Comparison of ENCODE assay signal across 8 cellular contexts in the genomic region with DNA sequence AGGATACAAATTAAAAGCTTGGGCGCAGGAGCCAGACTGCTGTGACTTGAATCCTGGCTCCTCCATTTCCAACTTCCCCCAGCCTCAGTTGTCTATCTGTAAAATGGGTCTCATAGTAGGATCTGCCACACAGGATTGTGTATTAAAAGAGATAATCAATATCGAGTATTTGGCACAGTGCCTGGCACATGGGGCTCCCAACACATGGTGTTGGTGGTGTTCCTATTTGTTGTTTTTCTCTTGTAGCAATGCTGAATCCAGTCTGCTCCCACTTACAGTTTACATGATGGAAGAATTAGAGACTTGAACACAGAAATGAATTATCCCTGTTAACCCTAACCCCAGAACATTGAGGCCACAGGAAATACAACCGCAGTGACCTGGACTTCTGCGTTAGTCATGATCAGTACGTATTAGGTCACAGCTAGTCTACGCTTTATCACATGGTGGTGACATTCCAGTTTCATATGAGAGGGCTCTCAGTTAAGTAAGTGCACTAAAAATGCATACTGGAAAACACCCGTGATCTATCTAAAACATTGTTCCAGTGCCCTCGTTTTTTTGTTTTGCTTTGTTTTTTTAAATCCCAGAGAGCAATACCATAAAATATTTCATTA.
A peak's percentile ranks its signal among the peaks of the same experiment; 100 is the strongest.
DNase-seq lines count a peak whose midpoint lies in the region; ATAC-seq and TF ChIP-seq lines count a peak whose summit lies in the region.

No MANE protein-coding gene starts in this region.

- no peaks in the 10 kb centered on the region for H3K27me3 Mint-ChIP-seq in activated CD8-positive, alpha-beta memory T cell treated with anti-CD3 and anti-CD28 coated beads, Interleukin-2, amount 10 ng/mL, durations not matched to agents 7 days and 5 days
- H3K27me3 Mint-ChIP-seq in type B pancreatic cell = peaks cover 43% of the 10 kb centered on the region

- H3K9me3 Mint-ChIP-seq in activated CD8-positive, alpha-beta memory T cell treated with anti-CD3 and anti-CD28 coated beads, Interleukin-2, amount 10 ng/mL, durations not matched to agents 7 days and 5 days (ENCODE audit: low read depth) = no peaks in the 10 kb centered on the region
- H3K9me3 Mint-ChIP-seq in type B pancreatic cell = peaks cover 4% of the 10 kb centered on the region

- peaks cover 61% of the 10 kb centered on the region for H3K36me3 ChIP-seq in adipocyte (ENCODE audit: control insufficient read depth, insufficient read depth, low read length, severe bottlenecking)

- H3K9me3 ChIP-seq in adipocyte (ENCODE audit: control insufficient read depth, low read length) = no peaks in the 10 kb centered on the region

- no peak for TF ChIP-seq CTCF in type B pancreatic cell (conservative IDR thresholded peaks at IDR 0.05)

- ATAC-seq in activated CD8-positive, alpha-beta memory T cell treated with anti-CD3 and anti-CD28 coated beads, Interleukin-2, amount 10 ng/mL, durations not matched to agents 7 days and 5 days = peak; percentile 37
- no peak for ATAC-seq in HG03095 (IDR thresholded peaks at IDR 0.05; ENCODE audit: unreplicated experiment)

- H3K9ac ChIP-seq in adipocyte (ENCODE audit: low read length) = peak overlapping the region; percentile 81

- peak overlapping the region; percentile 87 for H3K27ac Mint-ChIP-seq in activated CD8-positive, alpha-beta memory T cell treated with anti-CD3 and anti-CD28 coated beads, Interleukin-2, amount 10 ng/mL, durations not matched to agents 7 days and 5 days
- peak overlapping the region; percentile 78 for H3K27ac Mint-ChIP-seq in type B pancreatic cell

- no peak for DNase-seq in activated CD8-positive, alpha-beta memory T cell treated with anti-CD3 and anti-CD28 coated beads, Interleukin-2, amount 10 ng/mL, durations not matched to agents 7 days and 5 days
- DNase-seq in activated CD8-positive, alpha-beta memory T cell treated with anti-CD3 and anti-CD28 coated beads, Interleukin-2, amount 50 U/mL, for 48 hours = no peak
- DNase-seq in adipocyte (ENCODE audit: low read depth) (peak; percentile 83), islet precursor cell (peak; percentile 47), type B pancreatic cell (ENCODE audit: extremely low spot score, unreplicated experiment) (no peak), NCI-H2171 treated with DMSO at 0.1 percent for 48 hours (lab: John Stamatoyannopoulos, UW) (no peak), germinal center (ENCODE audit: low spot score) (no peak)

- peak overlapping the region; percentile 66 for H3K4me3 ChIP-seq in adipocyte (ENCODE audit: low read length)

- CTCF ChIA-PET in activated CD8-positive, alpha-beta memory T cell treated with anti-CD3 and anti-CD28 coated beads, Interleukin-2, amount 10 ng/mL, durations not matched to agents 7 days and 5 days (lab: Charles Lee) = interaction anchor here (0.9 to 3.8 kb wide), 9 partner anchors 8 to 166 kb away, joined by 3 to 28 read pairs (median 4); no protein-coding TSS in a partner anchor

- no peaks in the 10 kb centered on the region for H3K27me3 ChIP-seq in adipocyte (replicated peaks; ENCODE audit: control insufficient read depth, insufficient read depth, low read length)

- H3K4me1 Mint-ChIP-seq in activated CD8-positive, alpha-beta memory T cell treated with anti-CD3 and anti-CD28 coated beads, Interleukin-2, amount 10 ng/mL, durations not matched to agents 7 days and 5 days = peaks cover 72% of the 10 kb centered on the region
- H3K4me1 Mint-ChIP-seq in type B pancreatic cell (ENCODE audit: unreplicated experiment) = peaks cover 34% of the 10 kb centered on the region

- H3K36me3 Mint-ChIP-seq in activated CD8-positive, alpha-beta memory T cell treated with anti-CD3 and anti-CD28 coated beads, Interleukin-2, amount 10 ng/mL, durations not matched to agents 7 days and 5 days = peaks cover 49% of the 10 kb centered on the region
- H3K36me3 Mint-ChIP-seq in type B pancreatic cell = no peaks in the 10 kb centered on the region

- H3K4me1 ChIP-seq in adipocyte (ENCODE audit: control insufficient read depth, insufficient read depth, low read length) = peaks cover 71% of the 10 kb centered on the region

- H3K4me3 Mint-ChIP-seq in activated CD8-positive, alpha-beta memory T cell treated with anti-CD3 and anti-CD28 coated beads, Interleukin-2, amount 10 ng/mL, durations not matched to agents 7 days and 5 days = no peak overlapping the region
- H3K4me3 Mint-ChIP-seq in type B pancreatic cell = no peak overlapping the region

Comparison
In these comparisons a context has a peak if more than half of its experiments do, and no peak if none do; other contexts are left out.
1. DNase-seq: peak in adipocyte (single experiment) and islet precursor cell (single experiment); none in activated CD8-positive, alpha-beta memory T cell treated with anti-CD3 and anti-CD28 coated beads, Interleukin-2, amount 10 ng/mL, durations not matched to agents 7 days and 5 days (single experiment), activated CD8-positive, alpha-beta memory T cell treated with anti-CD3 and anti-CD28 coated beads, Interleukin-2, amount 50 U/mL, for 48 hours (single experiment), type B pancreatic cell (single experiment), NCI-H2171 treated with DMSO at 0.1 percent for 48 hours (single experiment) and germinal center (single experiment).